Comparison of ENCODE assay signal across 13 cellular contexts in genomic region chr7:85021090-85021704, GRCh38.
A peak's percentile ranks its signal among the peaks of the same experiment; 100 is the strongest.
DNase-seq lines count a peak whose midpoint lies in the region; ATAC-seq, FAIRE-seq and TF ChIP-seq lines count a peak whose summit lies in the region.
"Had no signal": no experiment of that assay in that cellular context is flagged by ENCODE, and none has a peak within 500 bp of the region (broad histone marks: within the 10 kb centered on the region; RNA-seq: fewer than 3 reads in every experiment).

No MANE protein-coding gene starts in this region.

- FAIRE-seq in islet of Langerhans (lab: Jason Lieb, UNC), result peak; percentile 98

- CTCF ChIA-PET in A673 (lab: Charles Lee), result no interaction called here
- CTCF ChIA-PET in HCT116 (lab: Charles Lee), result interaction anchor here (1.5 to 6.5 kb wide), 3 partner anchors 1040 to 1085 kb away, joined by 7 to 72 read pairs (median 14); no protein-coding TSS in a partner anchor

- peak; percentile 80 for TF ChIP-seq RAD21 in HCT116 (IDR thresholded peaks at IDR 0.05; ENCODE audit: low read depth)

- H3K4me3 ChIP-seq in A673 (ENCODE audit: low read depth, low read length, poor library complexity, severe bottlenecking) (no peak overlapping the region), HCT116 (replicated peaks in 1 of 2; ENCODE audit: low read depth in 1 of 2, low read length in 2 of 2) (no peak overlapping the region)

- H3K9ac ChIP-seq in HCT116 (ENCODE audit: low read length), result no peak overlapping the region
- H3K9ac ChIP-seq: parathyroid adenoma had no signal

- H3K27me3 ChIP-seq in A673 (replicated peaks; ENCODE audit: insufficient read depth, low read depth, low read length, poor library complexity) (no peaks in the 10 kb centered on the region), HCT116 (ENCODE audit: insufficient read depth, low read length) (no peaks in the 10 kb centered on the region)

- no peaks in the 10 kb centered on the region for H3K36me3 ChIP-seq in A673 (ENCODE audit: insufficient read depth, low read length, poor library complexity, severe bottlenecking)
- H3K36me3 ChIP-seq in HCT116 (ENCODE audit: control insufficient read depth in 1 of 2, insufficient read depth in 2 of 2, low read length in 2 of 2), result no peaks in the 10 kb centered on the region

- POLR2A ChIA-PET in A673 (lab: Charles Lee; ENCODE audit: low non-redundant PET) (interaction anchor here (0.6 kb wide), 1 partner anchor 1180 kb away, joined by 4 read pairs; no protein-coding TSS in a partner anchor), HCT116 (lab: Charles Lee) (no interaction called here)

- intact Hi-C loops in A673 (cut with micrococcal nuclease; ENCODE audit: unreplicated experiment) (no loop called here), HCT116 (cut with micrococcal nuclease) (loop anchor here (5.0 to 10.0 kb wide), 3 partner anchors 109 to 834 kb away; no protein-coding TSS in a partner anchor)

- H3K9me2 ChIP-seq in HCT116 (ENCODE audit: insufficient read depth), result no peaks in the 10 kb centered on the region

- H3K27ac ChIP-seq in A673 (ENCODE audit: low read depth, low read length, poor library complexity, severe bottlenecking), result no peak overlapping the region
- H3K27ac ChIP-seq in HCT116 (ENCODE audit: low read depth, low read length), result no peak overlapping the region
- H3K27ac ChIP-seq: parathyroid adenoma had no signal

- no peak for TF ChIP-seq POLR2A in HCT116 (IDR thresholded peaks at IDR 0.05; ENCODE audit: borderline replicate concordance, extremely low read depth, insufficient read depth, insufficient read length)

- H3K4me1 ChIP-seq in A673 (ENCODE audit: insufficient read depth, low read length, poor library complexity, severe bottlenecking) (no peaks in the 10 kb centered on the region), HCT116 (ENCODE audit: control insufficient read depth in 1 of 2, insufficient read depth in 2 of 2, low read length in 2 of 2) (no peaks in the 10 kb centered on the region)
- H3K4me1 ChIP-seq: parathyroid adenoma had no signal

- ATAC-seq in HCT116 (peak; percentile 50; the same call in 1 of the 2 replicates), HG03457 (IDR thresholded peaks at IDR 0.05; ENCODE audit: unreplicated experiment) (no peak), GM19467 (IDR thresholded peaks at IDR 0.05; ENCODE audit: unreplicated experiment) (no peak), GM18870 (IDR thresholded peaks at IDR 0.05; ENCODE audit: unreplicated experiment) (no peak)

- RAD21 ChIA-PET in HCT116 (lab: Charles Lee; ENCODE audit: low non-redundant PET in 1 of 2, low total read pairs in 2 of 2, uncharacterized antibody in 2 of 2, unreplicated experiment in 2 of 2), result interaction anchor here in 1 of 2 experiments (1.1 kb wide), 1 partner anchor 1043 kb away, joined by 3 read pairs; no protein-coding TSS in a partner anchor

- no peak overlapping the region for H2AFZ ChIP-seq in HCT116 (ENCODE audit: low read depth, low read length, poor library complexity, severe bottlenecking)
- H2AFZ ChIP-seq: parathyroid adenoma had no signal

- H4K20me1 ChIP-seq in HCT116 (ENCODE audit: insufficient read depth), result no peaks in the 10 kb centered on the region

- TF ChIP-seq CTCF in A673 (conservative IDR thresholded peaks at IDR 0.05; ENCODE audit: low read depth, low read length) (peak; percentile 60), HCT116 (IDR thresholded peaks at IDR 0.05 in 2 of 3, conservative IDR thresholded peaks at IDR 0.05 in 1 of 3; ENCODE audit: borderline replicate concordance in 1 of 3, insufficient read depth in 1 of 3, low read depth in 2 of 3, low read length in 2 of 3) (peak; percentile 48 to 69 (median 56); a peak in 5 of 6 replicates)

- H3K9me3 ChIP-seq in A673 (ENCODE audit: low read depth, low read length, poor library complexity, severe bottlenecking) (no peaks in the 10 kb centered on the region), HCT116 (ENCODE audit: control insufficient read depth in 1 of 2, insufficient read depth in 1 of 2, low read depth in 1 of 2, low read length in 2 of 2) (no peaks in the 10 kb centered on the region)

- no peak overlapping the region for H3K4me2 ChIP-seq in HCT116 (ENCODE audit: low read length)

- DNase-seq in A673 (ENCODE audit: low spot score), result peak; percentile 36
- DNase-seq in HCT116 (ENCODE audit: low read depth, low spot score), result no peak
- DNase-seq in SW480 (ENCODE audit: low spot score), result peak; percentile 65
- DNase-seq in amniotic stem cell (lab: John Stamatoyannopoulos, UW), result no peak
- DNase-seq: activated CD8-positive, alpha-beta memory T cell treated with anti-CD3 and anti-CD28 coated beads for 24 hours; GOT3; NCI-H187 treated with DMSO at 0.1 percent for 48 hours; substantia nigra had no signal

- H3K79me2 ChIP-seq in HCT116 (ENCODE audit: insufficient read depth, low read length), result no peaks in the 10 kb centered on the region
- H3K79me2 ChIP-seq: parathyroid adenoma had no signal

- no TSS peak for BruUV-seq in A673 (replicated peaks; lab: Mats Ljungman, UMichigan)
- no TSS peak for BruUV-seq in HCT116 (replicated peaks; lab: Mats Ljungman, UMichigan)

TF ChIP-seq in HCT116, 20 proteins besides CTCF, POLR2A, EP300 and RAD21:
- TF ChIP-seq EZH2 (IDR thresholded peaks at IDR 0.05) (no peak), ELF1 (IDR thresholded peaks at IDR 0.05; ENCODE audit: borderline replicate concordance, low read depth) (no peak), SIN3A (IDR thresholded peaks at IDR 0.05; ENCODE audit: low read depth) (no peak), ZNF274 (IDR thresholded peaks at IDR 0.05; ENCODE audit: low read depth, low read length) (no peak), ZBTB33 (IDR thresholded peaks at IDR 0.05; ENCODE audit: extremely low read depth, insufficient replicate concordance, low read length) (no peak), CEBPB (IDR thresholded peaks at IDR 0.05; ENCODE audit: low read depth) (no peak), SP1 (IDR thresholded peaks at IDR 0.05; ENCODE audit: low read depth) (no peak), REST (IDR thresholded peaks at IDR 0.05; ENCODE audit: low read depth) (no peak), ZFX (IDR thresholded peaks at IDR 0.05) (no peak), SRF (IDR thresholded peaks at IDR 0.05; ENCODE audit: low read depth) (no peak), ATF3 (IDR thresholded peaks at IDR 0.05) (no peak), JUND (IDR thresholded peaks at IDR 0.05) (no peak), MAX (IDR thresholded peaks at IDR 0.05) (no peak), YY1 (IDR thresholded peaks at IDR 0.05; ENCODE audit: extremely low read depth, insufficient replicate concordance, low read depth, low read length) (no peak), FOSL1 (IDR thresholded peaks at IDR 0.05; ENCODE audit: low read depth) (no peak), EGR1 (IDR thresholded peaks at IDR 0.05; ENCODE audit: low read depth) (no peak), TCF7L2 (IDR thresholded peaks at IDR 0.05; ENCODE audit: borderline replicate concordance, extremely low read depth, insufficient read depth, insufficient read length) (no peak), CBX3 (IDR thresholded peaks at IDR 0.05; ENCODE audit: low read depth) (no peak), POLR2AphosphoS5 (IDR thresholded peaks at IDR 0.05; ENCODE audit: low read depth, low read length) (no peak), EZH2phosphoT487 (IDR thresholded peaks at IDR 0.05; ENCODE audit: borderline replicate concordance) (no peak)

Comparison
In these comparisons a context has a peak if more than half of its experiments do, and no peak if none do; other contexts are left out.
1. DNase-seq: peak in A673 (single experiment) and SW480 (single experiment); none in HCT116 (single experiment) and amniotic stem cell (single experiment).